Comparison of ENCODE assay signal across 1 cellular context in genomic region chr15:30933293-30933692, GRCh38.
TF ChIP-seq lines count a peak whose summit lies in the region.

No MANE protein-coding gene starts in this region.

TF ChIP-seq in WTC11, 78 proteins besides CTCF, POLR2A, EP300 and RAD21:
- TF ChIP-seq ZNF416 (CRISPR knock-in tag; IDR thresholded peaks at IDR 0.05) (no peak), MLX (CRISPR knock-in tag; IDR thresholded peaks at IDR 0.05) (no peak), IRF1 (CRISPR knock-in tag; IDR thresholded peaks at IDR 0.05) (no peak), EMX1 (CRISPR knock-in tag; IDR thresholded peaks at IDR 0.05) (no peak), OVOL2 (CRISPR knock-in tag; IDR thresholded peaks at IDR 0.05; ENCODE audit: borderline replicate concordance) (no peak), USF2 (CRISPR knock-in tag; IDR thresholded peaks at IDR 0.05) (no peak), E2F1 (CRISPR knock-in tag; IDR thresholded peaks at IDR 0.05) (no peak), STAT6 (CRISPR knock-in tag; conservative IDR thresholded peaks at IDR 0.05; ENCODE audit: low read depth) (no peak), FOXP1 (CRISPR knock-in tag; IDR thresholded peaks at IDR 0.05; ENCODE audit: borderline replicate concordance) (no peak), NFATC4 (CRISPR knock-in tag; IDR thresholded peaks at IDR 0.05) (no peak), RELA (CRISPR knock-in tag; IDR thresholded peaks at IDR 0.05; ENCODE audit: borderline replicate concordance) (no peak), FOXK1 (CRISPR knock-in tag; IDR thresholded peaks at IDR 0.05) (no peak), PRDM15 (CRISPR knock-in tag; IDR thresholded peaks at IDR 0.05) (no peak), NR1H2 (CRISPR knock-in tag; IDR thresholded peaks at IDR 0.05) (no peak), ZBTB21 (CRISPR knock-in tag; IDR thresholded peaks at IDR 0.05; ENCODE audit: borderline replicate concordance) (no peak), JAZF1 (CRISPR knock-in tag; IDR thresholded peaks at IDR 0.05) (no peak), ELF4 (CRISPR knock-in tag; IDR thresholded peaks at IDR 0.05; ENCODE audit: low read depth) (no peak), NFYB (CRISPR knock-in tag; conservative IDR thresholded peaks at IDR 0.05; ENCODE audit: low read depth) (no peak)
